In genomic region chr16:64172652-64173051, GRCh38 we compare ENCODE assay signal across 31 cellular contexts.
"Had no signal": no experiment of that assay in that cellular context is flagged by ENCODE, and none has a peak within 500 bp of the region (broad histone marks: within the 10 kb centered on the region; RNA-seq: fewer than 3 reads in every experiment).

No MANE protein-coding gene starts in this region.

- H3K4me3 ChIP-seq: adrenal gland, ascending aorta, breast epithelium, cardiac muscle cell, esophagus muscularis mucosa, gastrocnemius medialis, heart left ventricle had no signal

- H3K27ac ChIP-seq: adrenal gland, ascending aorta, breast epithelium, cardiac muscle cell, esophagus muscularis mucosa, foreskin keratinocyte, gastrocnemius medialis, heart left ventricle had no signal

- H3K36me3 ChIP-seq: adrenal gland, ascending aorta, breast epithelium, cardiac muscle cell, esophagus muscularis mucosa, gastrocnemius medialis, heart left ventricle had no signal

- H3K4me1 ChIP-seq: adrenal gland, ascending aorta, breast epithelium, esophagus muscularis mucosa, gastrocnemius medialis had no signal

- DNase-seq: activated CD4-positive, alpha-beta memory T cell treated with anti-CD3 and anti-CD28 coated beads for 36 hours; activated CD4-positive, alpha-beta T cell treated with anti-CD3 and anti-CD28 coated beads for 36 hours; activated CD4-positive, alpha-beta T cell treated with anti-CD3 and anti-CD28 coated beads, Interleukin-2, amount 10 ng/mL, durations not matched to agents 24 days and 14 days; activated CD4-positive, CD25-positive, alpha-beta regulatory T cell; activated CD4-positive, CD25-positive, alpha-beta regulatory T cell treated with anti-CD3 and anti-CD28 coated beads, Interleukin-2, amount 50 U/mL, for 72 hours; activated CD8-positive, alpha-beta memory T cell treated with anti-CD3 and anti-CD28 coated beads, Interleukin-2, amount 10 ng/mL, durations not matched to agents 7 days and 5 days; activated CD8-positive, alpha-beta memory T cell treated with anti-CD3 and anti-CD28 coated beads, Interleukin-2, amount 50 U/mL, for 4 hours; activated CD8-positive, alpha-beta T cell treated with anti-CD3 and anti-CD28 coated beads, Interleukin-2, amount 10 ng/mL, durations not matched to agents 7 days and 5 days; activated effector memory CD4-positive, alpha-beta T cell treated with anti-CD3 and anti-CD28 coated beads, Interleukin-2, amount 50 U/mL, for 16 hours; activated naive CD4-positive, alpha-beta T cell treated with anti-CD3 and anti-CD28 coated beads for 36 hours; activated naive CD8-positive, alpha-beta T cell treated with anti-CD3 and anti-CD28 coated beads for 36 hours; activated naive CD8-positive, alpha-beta T cell treated with anti-CD3 and anti-CD28 coated beads, Interleukin-2, amount 50 U/mL, for 24 hours; activated T-cell treated with anti-CD3 and anti-CD28 coated beads, Interleukin-2, amount 50 U/mL, for 1 hour; activated T-cell treated with anti-CD3 and anti-CD28 coated beads, Interleukin-2, amount 50 U/mL, for 48 hours; adrenal gland; amygdala; central memory CD4-positive, alpha-beta T cell; cortex of kidney; dermis blood vessel endothelial cell; effector CD4-positive, alpha-beta T cell; effector memory CD8-positive, alpha-beta T cell; erythroblast; foreskin keratinocyte; gastrocnemius medialis; glutamatergic neuron; heart left ventricle; hypothalamus had no signal

- H3K27me3 ChIP-seq: adrenal gland, ascending aorta, breast epithelium, cardiac muscle cell, esophagus muscularis mucosa, foreskin keratinocyte, gastrocnemius medialis, heart left ventricle had no signal

- H3K9me3 ChIP-seq: adrenal gland, ascending aorta, gastrocnemius medialis had no signal
